ENCODE assay signal across 10 cellular contexts in genomic region chr1:243475966-243476365, GRCh38.
A peak's percentile ranks its signal among the peaks of the same experiment; 100 is the strongest.
DNase-seq lines count a peak whose midpoint lies in the region; ATAC-seq and TF ChIP-seq lines count a peak whose summit lies in the region.
"Had no signal": no experiment of that assay in that cellular context is flagged by ENCODE, and none has a peak within 500 bp of the region (broad histone marks: within the 10 kb centered on the region; RNA-seq: fewer than 3 reads in every experiment).

No MANE protein-coding gene starts in this region.

- no peaks in the 10 kb centered on the region for H3K36me3 ChIP-seq in ovary

- H3K27me3 ChIP-seq in ovary = no peaks in the 10 kb centered on the region

- intact Hi-C loops in posterior vena cava (cut with DNase I) (no loop called here), ovary (cut with DNase I) (no loop called here)

- H3K9me3 ChIP-seq in ovary = no peaks in the 10 kb centered on the region

- H3K27ac ChIP-seq in ovary = no peak overlapping the region

- no peak for TF ChIP-seq EP300 in ovary (IDR thresholded peaks at IDR 0.05)

- 90 to 95% (median 91%) methylated on average over 7 of the region's 7 CpGs for WGBS in ovary, 3 donors

- H3K4me3 ChIP-seq in fibroblast of mammary gland (ENCODE audit: control insufficient read depth, low read depth, low read length) = no peak overlapping the region
- H3K4me3 ChIP-seq in ovary = no peak overlapping the region

- ATAC-seq in HG03521 (IDR thresholded peaks at IDR 0.05; ENCODE audit: unreplicated experiment) = no peak
- ATAC-seq in HG02981 (IDR thresholded peaks at IDR 0.05; ENCODE audit: unreplicated experiment) = no peak

- peak; percentile 14 for TF ChIP-seq CTCF in fibroblast of mammary gland (conservative IDR thresholded peaks at IDR 0.05; ENCODE audit: control insufficient read depth, insufficient read depth, low read depth, low read length)
- no peak for TF ChIP-seq CTCF in ovary (IDR thresholded peaks at IDR 0.05)

- peaks cover 8% of the 10 kb centered on the region for H3K4me1 ChIP-seq in ovary (ENCODE audit: insufficient read depth)

- DNase-seq in DMS79 treated with DMSO at 0.1 percent for 48 hours (lab: John Stamatoyannopoulos, UW) = peak; percentile 7
- DNase-seq in DMS79 (lab: John Stamatoyannopoulos, UW) = no peak
- DNase-seq in NCI-H748 treated with DMSO at 0.1 percent for 48 hours (lab: John Stamatoyannopoulos, UW) = peak; percentile 9
- DNase-seq in fibroblast of mammary gland (ENCODE audit: low read depth) = peak; percentile 46
- DNase-seq in posterior vena cava (ENCODE audit: low spot score) = peak; percentile 49
- no peak for DNase-seq in ovary
- DNase-seq: 8988T, Right ventricle myocardium superior had no signal

- no peak for TF ChIP-seq POLR2A in ovary (IDR thresholded peaks at IDR 0.05)

Comparison
In these comparisons a context has a peak if more than half of its experiments do, and no peak if none do; other contexts are left out.
1. DNase-seq: peak in DMS79 treated with DMSO at 0.1 percent for 48 hours (single experiment), NCI-H748 treated with DMSO at 0.1 percent for 48 hours (single experiment), fibroblast of mammary gland (single experiment) and posterior vena cava (single experiment); none in DMS79 (single experiment) and ovary (0 of 5).